1 cellular context compared by ENCODE assay signal in the genomic region with DNA sequence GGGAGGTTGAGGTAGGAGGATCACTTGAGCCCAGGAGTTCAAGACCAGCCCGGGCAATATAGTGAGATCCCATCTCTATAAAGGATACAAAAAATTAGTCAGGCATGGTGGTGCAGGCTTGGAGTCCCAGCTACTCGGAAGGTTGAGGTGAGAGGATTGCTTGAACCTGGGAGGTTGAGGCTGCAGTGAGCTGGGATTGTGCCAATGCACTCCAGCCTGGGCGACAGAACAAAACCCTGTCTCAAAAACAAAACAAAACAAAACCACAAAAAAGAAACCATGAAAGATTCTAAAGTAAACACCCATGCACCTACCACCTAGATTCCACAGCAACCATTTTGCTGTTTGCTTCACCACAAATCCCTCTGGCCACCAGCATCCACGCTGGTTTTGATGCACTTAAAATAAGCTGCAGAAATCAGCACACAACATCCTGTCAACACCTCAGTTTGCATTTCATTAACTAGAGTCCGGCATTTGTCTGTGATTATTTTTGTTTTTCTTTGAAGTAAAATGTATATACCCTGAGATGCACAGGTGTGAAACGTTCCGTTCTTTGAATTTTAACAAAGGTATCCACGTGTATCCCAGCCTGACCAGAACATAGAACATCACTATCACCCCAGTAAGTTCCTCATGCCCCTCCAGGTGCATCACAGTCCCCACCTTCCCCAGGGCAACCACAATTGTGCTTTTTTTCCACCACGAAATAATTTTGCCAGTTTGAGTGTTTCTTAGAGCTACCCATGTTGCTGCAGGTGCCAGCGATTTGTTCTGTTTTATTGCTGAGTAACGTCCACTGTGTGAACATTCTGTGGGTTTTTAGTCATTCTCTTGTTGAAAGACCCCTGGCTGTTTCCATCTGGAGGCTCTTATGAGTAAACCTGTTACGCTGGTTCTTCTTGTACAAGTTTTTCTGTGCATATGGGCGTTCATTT.
TF ChIP-seq lines count a peak whose summit lies in the region.

No MANE protein-coding gene starts in this region.

TF ChIP-seq in SK-N-SH, 30 proteins besides CTCF, POLR2A, EP300 and RAD21 (continued from another document):
- TF ChIP-seq, protein P1, sequence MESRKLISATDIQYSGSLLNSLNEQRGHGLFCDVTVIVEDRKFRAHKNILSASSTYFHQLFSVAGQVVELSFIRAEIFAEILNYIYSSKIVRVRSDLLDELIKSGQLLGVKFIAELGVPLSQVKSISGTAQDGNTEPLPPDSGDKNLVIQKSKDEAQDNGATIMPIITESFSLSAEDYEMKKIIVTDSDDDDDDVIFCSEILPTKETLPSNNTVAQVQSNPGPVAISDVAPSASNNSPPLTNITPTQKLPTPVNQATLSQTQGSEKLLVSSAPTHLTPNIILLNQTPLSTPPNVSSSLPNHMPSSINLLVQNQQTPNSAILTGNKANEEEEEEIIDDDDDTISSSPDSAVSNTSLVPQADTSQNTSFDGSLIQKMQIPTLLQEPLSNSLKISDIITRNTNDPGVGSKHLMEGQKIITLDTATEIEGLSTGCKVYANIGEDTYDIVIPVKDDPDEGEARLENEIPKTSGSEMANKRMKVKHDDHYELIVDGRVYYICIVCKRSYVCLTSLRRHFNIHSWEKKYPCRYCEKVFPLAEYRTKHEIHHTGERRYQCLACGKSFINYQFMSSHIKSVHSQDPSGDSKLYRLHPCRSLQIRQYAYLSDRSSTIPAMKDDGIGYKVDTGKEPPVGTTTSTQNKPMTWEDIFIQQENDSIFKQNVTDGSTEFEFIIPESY (IDR thresholded peaks at IDR 0.05; ENCODE audit: borderline replicate concordance, low read depth) = no peak
- TF ChIP-seq, protein P2, sequence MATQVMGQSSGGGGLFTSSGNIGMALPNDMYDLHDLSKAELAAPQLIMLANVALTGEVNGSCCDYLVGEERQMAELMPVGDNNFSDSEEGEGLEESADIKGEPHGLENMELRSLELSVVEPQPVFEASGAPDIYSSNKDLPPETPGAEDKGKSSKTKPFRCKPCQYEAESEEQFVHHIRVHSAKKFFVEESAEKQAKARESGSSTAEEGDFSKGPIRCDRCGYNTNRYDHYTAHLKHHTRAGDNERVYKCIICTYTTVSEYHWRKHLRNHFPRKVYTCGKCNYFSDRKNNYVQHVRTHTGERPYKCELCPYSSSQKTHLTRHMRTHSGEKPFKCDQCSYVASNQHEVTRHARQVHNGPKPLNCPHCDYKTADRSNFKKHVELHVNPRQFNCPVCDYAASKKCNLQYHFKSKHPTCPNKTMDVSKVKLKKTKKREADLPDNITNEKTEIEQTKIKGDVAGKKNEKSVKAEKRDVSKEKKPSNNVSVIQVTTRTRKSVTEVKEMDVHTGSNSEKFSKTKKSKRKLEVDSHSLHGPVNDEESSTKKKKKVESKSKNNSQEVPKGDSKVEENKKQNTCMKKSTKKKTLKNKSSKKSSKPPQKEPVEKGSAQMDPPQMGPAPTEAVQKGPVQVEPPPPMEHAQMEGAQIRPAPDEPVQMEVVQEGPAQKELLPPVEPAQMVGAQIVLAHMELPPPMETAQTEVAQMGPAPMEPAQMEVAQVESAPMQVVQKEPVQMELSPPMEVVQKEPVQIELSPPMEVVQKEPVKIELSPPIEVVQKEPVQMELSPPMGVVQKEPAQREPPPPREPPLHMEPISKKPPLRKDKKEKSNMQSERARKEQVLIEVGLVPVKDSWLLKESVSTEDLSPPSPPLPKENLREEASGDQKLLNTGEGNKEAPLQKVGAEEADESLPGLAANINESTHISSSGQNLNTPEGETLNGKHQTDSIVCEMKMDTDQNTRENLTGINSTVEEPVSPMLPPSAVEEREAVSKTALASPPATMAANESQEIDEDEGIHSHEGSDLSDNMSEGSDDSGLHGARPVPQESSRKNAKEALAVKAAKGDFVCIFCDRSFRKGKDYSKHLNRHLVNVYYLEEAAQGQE (IDR thresholded peaks at IDR 0.05; ENCODE audit: low read depth, low read length) = no peak
- TF ChIP-seq YY1 (IDR thresholded peaks at IDR 0.05; ENCODE audit: low read depth) = no peak
- TF ChIP-seq, protein P3, sequence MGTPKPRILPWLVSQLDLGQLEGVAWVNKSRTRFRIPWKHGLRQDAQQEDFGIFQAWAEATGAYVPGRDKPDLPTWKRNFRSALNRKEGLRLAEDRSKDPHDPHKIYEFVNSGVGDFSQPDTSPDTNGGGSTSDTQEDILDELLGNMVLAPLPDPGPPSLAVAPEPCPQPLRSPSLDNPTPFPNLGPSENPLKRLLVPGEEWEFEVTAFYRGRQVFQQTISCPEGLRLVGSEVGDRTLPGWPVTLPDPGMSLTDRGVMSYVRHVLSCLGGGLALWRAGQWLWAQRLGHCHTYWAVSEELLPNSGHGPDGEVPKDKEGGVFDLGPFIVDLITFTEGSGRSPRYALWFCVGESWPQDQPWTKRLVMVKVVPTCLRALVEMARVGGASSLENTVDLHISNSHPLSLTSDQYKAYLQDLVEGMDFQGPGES (IDR thresholded peaks at IDR 0.05; ENCODE audit: low read depth, low read length) = no peak
- TF ChIP-seq ELF1 (IDR thresholded peaks at IDR 0.05) = no peak
- TF ChIP-seq CHD2 (IDR thresholded peaks at IDR 0.05; ENCODE audit: low read length, partially characterized antibody) = no peak
- TF ChIP-seq, protein P4, sequence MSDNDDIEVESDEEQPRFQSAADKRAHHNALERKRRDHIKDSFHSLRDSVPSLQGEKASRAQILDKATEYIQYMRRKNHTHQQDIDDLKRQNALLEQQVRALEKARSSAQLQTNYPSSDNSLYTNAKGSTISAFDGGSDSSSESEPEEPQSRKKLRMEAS (IDR thresholded peaks at IDR 0.05; ENCODE audit: low read depth) = no peak
- TF ChIP-seq POLR2AphosphoS5 (IDR thresholded peaks at IDR 0.05; ENCODE audit: low read depth, low read length) = no peak
- TF ChIP-seq JUND (IDR thresholded peaks at IDR 0.05) = no peak
- no peak for TF ChIP-seq SMC3 (IDR thresholded peaks at IDR 0.05; ENCODE audit: low read depth, low read length)
